In genomic region chr1:212753766-212754165, GRCh38 we compare ENCODE assay signal across 1 cellular context.
TF ChIP-seq lines count a peak whose summit lies in the region.

No MANE protein-coding gene starts in this region.

TF ChIP-seq in IMR-90, 13 proteins besides CTCF, POLR2A, EP300 and RAD21:
- TF ChIP-seq RFX5 (IDR thresholded peaks at IDR 0.05; ENCODE audit: low read depth, low read length) (no peak), MAFK (IDR thresholded peaks at IDR 0.05; ENCODE audit: low read depth, low read length) (no peak), BHLHE40 (IDR thresholded peaks at IDR 0.05; ENCODE audit: low read depth, low read length) (no peak), CEBPB (IDR thresholded peaks at IDR 0.05; ENCODE audit: low read depth, low read length) (no peak), MXI1 (IDR thresholded peaks at IDR 0.05; ENCODE audit: borderline replicate concordance, low read depth, low read length) (no peak)
- TF ChIP-seq, protein P1, sequence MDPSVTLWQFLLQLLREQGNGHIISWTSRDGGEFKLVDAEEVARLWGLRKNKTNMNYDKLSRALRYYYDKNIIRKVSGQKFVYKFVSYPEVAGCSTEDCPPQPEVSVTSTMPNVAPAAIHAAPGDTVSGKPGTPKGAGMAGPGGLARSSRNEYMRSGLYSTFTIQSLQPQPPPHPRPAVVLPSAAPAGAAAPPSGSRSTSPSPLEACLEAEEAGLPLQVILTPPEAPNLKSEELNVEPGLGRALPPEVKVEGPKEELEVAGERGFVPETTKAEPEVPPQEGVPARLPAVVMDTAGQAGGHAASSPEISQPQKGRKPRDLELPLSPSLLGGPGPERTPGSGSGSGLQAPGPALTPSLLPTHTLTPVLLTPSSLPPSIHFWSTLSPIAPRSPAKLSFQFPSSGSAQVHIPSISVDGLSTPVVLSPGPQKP (IDR thresholded peaks at IDR 0.05; ENCODE audit: borderline replicate concordance, low read depth, low read length) = no peak
- TF ChIP-seq, protein P2, sequence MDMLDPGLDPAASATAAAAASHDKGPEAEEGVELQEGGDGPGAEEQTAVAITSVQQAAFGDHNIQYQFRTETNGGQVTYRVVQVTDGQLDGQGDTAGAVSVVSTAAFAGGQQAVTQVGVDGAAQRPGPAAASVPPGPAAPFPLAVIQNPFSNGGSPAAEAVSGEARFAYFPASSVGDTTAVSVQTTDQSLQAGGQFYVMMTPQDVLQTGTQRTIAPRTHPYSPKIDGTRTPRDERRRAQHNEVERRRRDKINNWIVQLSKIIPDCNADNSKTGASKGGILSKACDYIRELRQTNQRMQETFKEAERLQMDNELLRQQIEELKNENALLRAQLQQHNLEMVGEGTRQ (IDR thresholded peaks at IDR 0.05; ENCODE audit: low read depth, low read length) = no peak
